Comparison of ENCODE assay signal across 8 cellular contexts in the genomic region with DNA sequence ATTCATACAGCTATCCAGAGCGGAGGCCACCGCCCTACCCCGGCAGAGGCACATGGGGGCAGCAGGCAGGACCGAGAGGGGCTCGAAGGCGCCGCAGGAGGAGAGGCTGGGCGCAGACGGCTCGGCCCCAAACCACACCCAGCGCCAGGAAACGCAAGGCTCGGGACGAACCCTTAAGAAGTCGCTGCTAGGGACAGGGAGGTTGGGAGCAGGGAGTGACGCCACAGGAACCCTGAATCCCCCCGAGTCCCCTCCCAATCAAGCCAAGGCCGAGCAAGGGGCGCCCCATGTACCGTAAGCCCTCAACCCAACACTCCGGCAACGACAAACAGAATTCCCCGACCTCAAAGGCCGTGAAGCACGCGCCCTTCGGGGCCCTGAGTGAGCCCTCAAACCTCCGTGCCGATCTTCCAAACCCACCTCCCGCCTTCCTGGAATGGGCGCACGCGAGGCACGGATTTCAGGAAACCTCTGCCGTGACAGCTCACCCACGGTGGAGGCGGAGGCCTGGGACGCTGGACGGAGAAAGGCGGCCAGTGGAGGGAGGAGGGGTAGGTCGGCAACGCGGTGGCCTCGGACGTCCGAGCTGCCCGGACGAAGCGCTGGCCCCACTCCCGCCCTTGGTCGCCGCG. TPM values are rescaled to one million over a fixed set of nuclear protein-coding genes. Genes with fewer than 3 reads are reported as not detected.
A peak's percentile ranks its signal among the peaks of the same experiment; 100 is the strongest.
DNase-seq lines count a peak whose midpoint lies in the region.

No MANE protein-coding gene starts in this region.

- peak overlapping the region; percentile 30 for H3K27ac ChIP-seq in substantia nigra (ENCODE audit: low read depth, low read length, poor library complexity, severe bottlenecking)

- DNase-seq in activated CD4-positive, alpha-beta T cell treated with anti-CD3 and anti-CD28 coated beads for 48 hours, result peak; percentile 36
- DNase-seq in activated CD4-positive, alpha-beta T cell treated with anti-CD3 and anti-CD28 coated beads, Interleukin-2, amount 50 U/mL, for 1 hour, result no peak
- DNase-seq in astrocyte of the hippocampus (ENCODE audit: low read depth, low spot score) (peak; percentile 51), left kidney (ENCODE audit: low read depth, low spot score) (peak; percentile 47), substantia nigra (lab: John Stamatoyannopoulos, UW) (peak in 3 of 49 donors; percentile 20 to 42 (median 29)), cerebellum (ENCODE audit: low spot score) (no peak), NCI-H226 (no peak), middle frontal gyrus (ENCODE audit: extremely low spot score, low spot score) (no peak)

RNA-seq across cellular contexts. Expression of gene ZFYVE28, which starts 1.8 kb away (rescaled TPM):
- 5.7 TPM for total RNA-seq in cerebellum

RNA-seq across cellular contexts. Expression of gene CFAP99, which starts 2.1 kb away (rescaled TPM):
- total RNA-seq in cerebellum, result 0.45 TPM

RNA-seq across cellular contexts. Expression of gene RNF4, which starts 52.2 kb away (rescaled TPM):
- 45.0 TPM for total RNA-seq in cerebellum

Comparison
In these comparisons a context has a peak if more than half of its experiments do, and no peak if none do; other contexts are left out.
1. DNase-seq: peak in activated CD4-positive, alpha-beta T cell treated with anti-CD3 and anti-CD28 coated beads for 48 hours (single experiment), astrocyte of the hippocampus (single experiment) and left kidney (single experiment); none in activated CD4-positive, alpha-beta T cell treated with anti-CD3 and anti-CD28 coated beads, Interleukin-2, amount 50 U/mL, for 1 hour (single experiment), cerebellum (single experiment), NCI-H226 (single experiment) and middle frontal gyrus (single experiment).